Comparison of ENCODE assay signal across 18 cellular contexts in the genomic region with DNA sequence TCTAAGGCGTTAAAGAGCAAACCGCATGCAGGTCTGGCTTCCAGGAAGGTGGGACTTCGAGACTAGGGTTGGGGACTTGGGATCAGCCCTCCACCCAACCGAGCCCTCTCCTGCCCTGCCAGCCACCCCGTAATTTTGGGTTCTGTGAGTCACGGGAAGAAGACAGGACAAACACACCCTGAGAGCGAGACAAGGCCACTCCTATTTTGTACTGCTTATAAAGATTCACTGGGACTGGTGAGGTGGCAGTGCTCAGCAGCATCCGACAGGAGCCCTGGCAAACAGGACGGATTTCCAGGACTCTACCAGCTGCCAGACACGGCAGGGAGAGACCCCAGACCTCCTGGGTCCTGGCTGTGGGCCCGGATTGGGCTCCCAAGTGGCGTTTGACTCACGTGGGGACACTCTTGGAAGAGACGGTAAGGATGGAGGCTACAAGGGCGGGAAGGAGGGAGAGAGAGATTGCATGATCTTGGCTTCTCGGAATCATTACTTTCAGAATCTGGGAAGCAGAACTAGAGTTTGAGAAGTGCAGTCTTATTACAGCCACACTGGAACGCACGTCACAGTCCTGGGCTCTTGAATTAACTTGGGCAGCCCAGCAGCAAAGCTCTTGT. TPM values are rescaled to one million over a fixed set of nuclear protein-coding genes. Genes with fewer than 3 reads are reported as not detected.
A peak's percentile ranks its signal among the peaks of the same experiment; 100 is the strongest.
DNase-seq lines count a peak whose midpoint lies in the region; TF ChIP-seq lines count a peak whose summit lies in the region.
"Had no signal": no experiment of that assay in that cellular context is flagged by ENCODE, and none has a peak within 500 bp of the region (broad histone marks: within the 10 kb centered on the region; RNA-seq: fewer than 3 reads in every experiment).

A gene (plus strand): TSS at position 245 of the 617 bp plus-strand sequence. CDS start 8,625 bp downstream, outside the sequence.

- no peak within 1 kb of the TSS for H3K4me3 Mint-ChIP-seq in activated naive CD4-positive, alpha-beta T cell treated with anti-CD3 and anti-CD28 coated beads, Interleukin-2, amount 50 U/mL, for 24 hours
- H3K4me3 Mint-ChIP-seq in activated naive CD4-positive, alpha-beta T cell treated with anti-CD3 and anti-CD28 coated beads for 36 hours, result no peak within 1 kb of the TSS
- no peak within 1 kb of the TSS for H3K4me3 Mint-ChIP-seq in activated T-cell treated with anti-CD3 and anti-CD28 coated beads, Interleukin-2, amount 50 U/mL, for 24 hours
- H3K4me3 Mint-ChIP-seq: central memory CD8-positive, alpha-beta T cell had no signal

- no peak for TF ChIP-seq CTCF in coronary artery (IDR thresholded peaks at IDR 0.05)
- TF ChIP-seq CTCF in transverse colon (IDR thresholded peaks at IDR 0.05), result no peak

- no peak within 1 kb of the TSS for H3K4me2 ChIP-seq in mesenchymal stem cell (ENCODE audit: low read length, poor library complexity, severe bottlenecking)

- no peak within 1 kb of the TSS for H2BK12ac ChIP-seq in mesenchymal stem cell (ENCODE audit: low read length in 2 of 2)

- H4K8ac ChIP-seq in mesenchymal stem cell (ENCODE audit: low read length), result no peak within 1 kb of the TSS

- H3K14ac ChIP-seq in mesenchymal stem cell (ENCODE audit: low read length in 2 of 2), result no peak within 1 kb of the TSS

- no peak within 1 kb of the TSS for H4K91ac ChIP-seq in mesenchymal stem cell (ENCODE audit: low read length)

- H3K27ac Mint-ChIP-seq in activated naive CD4-positive, alpha-beta T cell treated with anti-CD3 and anti-CD28 coated beads, Interleukin-2, amount 50 U/mL, for 24 hours, result peak within 1 kb of the TSS; percentile 10
- H3K27ac Mint-ChIP-seq in activated naive CD4-positive, alpha-beta T cell treated with anti-CD3 and anti-CD28 coated beads for 36 hours, result no peak within 1 kb of the TSS
- no peak within 1 kb of the TSS for H3K27ac Mint-ChIP-seq in activated T-cell treated with anti-CD3 and anti-CD28 coated beads, Interleukin-2, amount 50 U/mL, for 24 hours
- H3K27ac Mint-ChIP-seq: activated T-helper 2 cell treated with anti-CD3 and anti-CD28 coated beads, Interferon-gamma antibody, Interleukin-2, Interleukin-4, amounts not matched to agents 10 μg/mL and 5 μg/mL and 100 μg/mL, durations not matched to agents 14 hours and 24 hours and 36 hours; progenitor cell of endocrine pancreas had no signal

- no peak within 1 kb of the TSS for H3K4ac ChIP-seq in mesenchymal stem cell (ENCODE audit: low read depth in 1 of 2, low read length in 2 of 2)

- H2AFZ ChIP-seq in mesenchymal stem cell (ENCODE audit: low read depth, low read length), result no peak within 1 kb of the TSS

- H3K4me1 Mint-ChIP-seq in activated naive CD4-positive, alpha-beta T cell treated with anti-CD3 and anti-CD28 coated beads, Interleukin-2, amount 50 U/mL, for 24 hours, result peaks cover 8% of the 10 kb centered on the region
- H3K4me1 Mint-ChIP-seq in activated naive CD4-positive, alpha-beta T cell treated with anti-CD3 and anti-CD28 coated beads for 36 hours (ENCODE audit: low read depth), result peaks cover 7% of the 10 kb centered on the region
- peaks cover 8% of the 10 kb centered on the region for H3K4me1 Mint-ChIP-seq in activated T-cell treated with anti-CD3 and anti-CD28 coated beads, Interleukin-2, amount 50 U/mL, for 24 hours (ENCODE audit: low read depth)

- H3K9me3 Mint-ChIP-seq in activated naive CD4-positive, alpha-beta T cell treated with anti-CD3 and anti-CD28 coated beads, Interleukin-2, amount 50 U/mL, for 24 hours, result no peaks in the 10 kb centered on the region
- no peaks in the 10 kb centered on the region for H3K9me3 Mint-ChIP-seq in activated naive CD4-positive, alpha-beta T cell treated with anti-CD3 and anti-CD28 coated beads for 36 hours
- H3K9me3 Mint-ChIP-seq in activated T-cell treated with anti-CD3 and anti-CD28 coated beads, Interleukin-2, amount 50 U/mL, for 24 hours, result no peaks in the 10 kb centered on the region
- H3K9me3 Mint-ChIP-seq: activated T-helper 2 cell treated with anti-CD3 and anti-CD28 coated beads, Interferon-gamma antibody, Interleukin-2, Interleukin-4, amounts not matched to agents 10 μg/mL and 5 μg/mL and 100 μg/mL, durations not matched to agents 14 hours and 24 hours and 36 hours; central memory CD8-positive, alpha-beta T cell had no signal

- peaks cover 1% of the 10 kb centered on the region for H3K27me3 Mint-ChIP-seq in activated naive CD4-positive, alpha-beta T cell treated with anti-CD3 and anti-CD28 coated beads, Interleukin-2, amount 50 U/mL, for 24 hours
- no peaks in the 10 kb centered on the region for H3K27me3 Mint-ChIP-seq in activated naive CD4-positive, alpha-beta T cell treated with anti-CD3 and anti-CD28 coated beads for 36 hours (ENCODE audit: low read depth)
- H3K27me3 Mint-ChIP-seq in activated T-cell treated with anti-CD3 and anti-CD28 coated beads, Interleukin-2, amount 50 U/mL, for 24 hours, result no peaks in the 10 kb centered on the region

- H3K23ac ChIP-seq in mesenchymal stem cell (ENCODE audit: low read length in 2 of 2), result no peak within 1 kb of the TSS

- no peak within 1 kb of the TSS for H2AK5ac ChIP-seq in mesenchymal stem cell (ENCODE audit: low read length, severe bottlenecking)

- intact Hi-C loops in activated naive CD4-positive, alpha-beta T cell treated with anti-CD3 and anti-CD28 coated beads for 36 hours (cut with micrococcal nuclease), result no loop called here
- intact Hi-C loops in transverse colon (cut with DNase I; ENCODE audit: low total_unique reads), result no loop called here

- H3K18ac ChIP-seq in mesenchymal stem cell (ENCODE audit: low read depth in 1 of 2, low read length in 2 of 2), result no peak within 1 kb of the TSS

- H3K4me3 ChIP-seq in coronary artery (peak within 1 kb of the TSS; percentile 47), mesenchymal stem cell (ENCODE audit: insufficient read depth in 1 of 2, low read depth in 1 of 2, low read length in 2 of 2) (peak within 1 kb of the TSS in 1 of 2 experiments; percentile 65), transverse colon (no peak within 1 kb of the TSS)

- no peak for TF ChIP-seq EP300 in transverse colon (IDR thresholded peaks at IDR 0.05; ENCODE audit: low read depth)

- H3K36me3 Mint-ChIP-seq in activated naive CD4-positive, alpha-beta T cell treated with anti-CD3 and anti-CD28 coated beads, Interleukin-2, amount 50 U/mL, for 24 hours, result no peaks in the 10 kb centered on the region
- H3K36me3 Mint-ChIP-seq in activated naive CD4-positive, alpha-beta T cell treated with anti-CD3 and anti-CD28 coated beads for 36 hours (ENCODE audit: low read depth), result no peaks in the 10 kb centered on the region
- H3K36me3 Mint-ChIP-seq in activated T-cell treated with anti-CD3 and anti-CD28 coated beads, Interleukin-2, amount 50 U/mL, for 24 hours (ENCODE audit: low read depth), result no peaks in the 10 kb centered on the region

- in situ Hi-C loops in transverse colon (cut with MboI; ENCODE audit: low pct_ligation_motif_present in 1 of 4, low pct_unique_long_range_greater_than_20kb in 1 of 4, low sequenced_read_pairs in 3 of 4), result no loop called here

- H3K27ac ChIP-seq in coronary artery, result peak within 1 kb of the TSS; percentile 17 to 69
- H3K27ac ChIP-seq in mesenchymal stem cell (ENCODE audit: low read length, poor library complexity, severe bottlenecking), result no peak within 1 kb of the TSS
- H3K27ac ChIP-seq in transverse colon, result peak within 1 kb of the TSS; percentile 2 to 74 (median 30)

- no peak within 1 kb of the TSS for H2BK5ac ChIP-seq in mesenchymal stem cell (ENCODE audit: low read depth, low read length, poor library complexity, severe bottlenecking)

- H3K27me3 ChIP-seq in mesenchymal stem cell (ENCODE audit: control insufficient read depth in 1 of 2, insufficient read depth in 1 of 2, low read length in 2 of 2) (peaks cover 2 to 13% of the 10 kb centered on the region in 2 experiments), transverse colon (no peaks in the 10 kb centered on the region)

- DNase-seq in activated naive CD4-positive, alpha-beta T cell treated with anti-CD3 and anti-CD28 coated beads for 36 hours, result no peak
- DNase-seq in coronary artery (ENCODE audit: low spot score) (no peak), mesenchymal stem cell (no peak), transverse colon (no peak), NOMO-1 treated with DMSO at 0.1 percent for 48 hours (lab: John Stamatoyannopoulos, UW; ENCODE audit: unreplicated experiment) (no peak), NCI-H524 treated with DMSO at 0.1 percent for 48 hours (lab: John Stamatoyannopoulos, UW) (no peak)
- DNase-seq in activated T-cell treated with anti-CD3 and anti-CD28 coated beads, Interleukin-2, amount 50 U/mL, for 24 hours, result no peak
- DNase-seq: activated CD4-positive, alpha-beta T cell treated with anti-CD3 and anti-CD28 coated beads for 4 hours; DMS 273 treated with DMSO at 0.1 percent for 48 hours; foreskin melanocyte; H7; kidney; NCI-H1417; NCI-H774 had no signal

- TF ChIP-seq POLR2A in transverse colon (IDR thresholded peaks at IDR 0.05), result peak; percentile 20

- H3K36me3 ChIP-seq in mesenchymal stem cell (ENCODE audit: control insufficient read depth in 1 of 2, insufficient read depth in 2 of 2, low read depth in 1 of 2, low read length in 2 of 2) (no peaks in the 10 kb centered on the region), transverse colon (no peaks in the 10 kb centered on the region)

- 77% methylated on average over 18 of the region's 18 CpGs for WGBS in mesenchymal stem cell
- 44 to 46% methylated on average over 8 to 18 of the region's 18 CpGs for WGBS in transverse colon (ENCODE audit: low coverage in 1 of 2), 2 donors

- peak within 1 kb of the TSS; percentile 66 for H3K9ac ChIP-seq in mesenchymal stem cell (ENCODE audit: low read length)

- H3K9me3 ChIP-seq in mesenchymal stem cell (ENCODE audit: control insufficient read depth, low read length) (no peaks in the 10 kb centered on the region), transverse colon (no peaks in the 10 kb centered on the region)

- no peaks in the 10 kb centered on the region for H3K79me1 ChIP-seq in mesenchymal stem cell (replicated peaks; ENCODE audit: low read length, poor library complexity, severe bottlenecking)

- H2BK15ac ChIP-seq in mesenchymal stem cell (ENCODE audit: low read depth, poor library complexity, severe bottlenecking), result no peak within 1 kb of the TSS

- H3K4me1 ChIP-seq in mesenchymal stem cell (ENCODE audit: control insufficient read depth, insufficient read depth, low read depth, low read length) (peaks cover 1% of the 10 kb centered on the region), transverse colon (no peaks in the 10 kb centered on the region)

- no peak within 1 kb of the TSS for H2BK120ac ChIP-seq in mesenchymal stem cell (ENCODE audit: low read depth, low read length)

- CTCF ChIA-PET in activated naive CD4-positive, alpha-beta T cell treated with anti-CD3 and anti-CD28 coated beads for 36 hours (lab: Charles Lee), result no interaction called here

RNA-seq across cellular contexts. Expression of the gene that starts here (rescaled TPM):
- total RNA-seq in activated naive CD4-positive, alpha-beta T cell treated with anti-CD3 and anti-CD28 coated beads for 36 hours, result not detected
- polyA plus RNA-seq in mesenchymal stem cell (2013, experiment 1 of 2), result not detected
- not detected for polyA plus RNA-seq in mesenchymal stem cell (2013, experiment 2 of 2)
- total RNA-seq in transverse colon, result 1 to 10 TPM in 2 of 4 donors, under 1 TPM in 1, not detected in 1; 0.64 to 4.9 (median 2.0) TPM
- total RNA-seq: activated T-helper 2 cell treated with anti-CD3 and anti-CD28 coated beads, Interferon-gamma antibody, Interleukin-2, Interleukin-4, amounts not matched to agents 10 μg/mL and 5 μg/mL and 100 μg/mL, durations not matched to agents 14 hours and 24 hours and 36 hours; progenitor cell of endocrine pancreas had no signal
